Comparison of ENCODE assay signal across 10 cellular contexts in the genomic region with DNA sequence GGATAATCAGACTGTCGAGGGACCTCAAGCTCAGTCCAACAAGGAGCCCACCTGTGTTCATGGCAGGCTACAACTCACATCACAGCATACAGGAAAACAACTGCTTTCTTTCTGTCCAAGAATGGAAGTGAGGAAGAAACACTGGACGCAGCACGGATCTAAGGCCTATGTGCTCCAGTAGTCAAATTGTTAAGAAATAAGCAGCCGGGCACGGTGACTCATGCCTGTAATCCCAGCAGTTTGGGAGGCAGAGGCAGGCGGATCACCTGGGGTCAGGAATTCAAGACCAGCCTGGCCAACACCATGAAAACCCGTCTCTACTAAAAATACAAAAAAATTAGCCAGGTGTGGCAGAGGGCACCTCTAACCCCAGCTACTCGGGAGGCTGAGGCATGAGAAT.
DNase-seq lines count a peak whose midpoint lies in the region; ATAC-seq and TF ChIP-seq lines count a peak whose summit lies in the region.
"Had no signal": no experiment of that assay in that cellular context is flagged by ENCODE, and none has a peak within 500 bp of the region (broad histone marks: within the 10 kb centered on the region; RNA-seq: fewer than 3 reads in every experiment).

No MANE protein-coding gene starts in this region.

- no peak overlapping the region for H3K4me2 ChIP-seq in hepatocyte

- DNase-seq in HT1080 (ENCODE audit: low read depth) (peak; percentile 82), amniotic epithelial cell (ENCODE audit: low read depth) (peak; percentile 85), hepatocyte (ENCODE audit: low spot score) (peak; percentile 27), sigmoid colon (peak; percentile 80), nucleus accumbens (lab: John Stamatoyannopoulos, UW) (no peak), NCI-H2171 treated with DMSO at 0.1 percent for 48 hours (lab: John Stamatoyannopoulos, UW) (no peak)
- no peak for DNase-seq in effector CD4-positive, alpha-beta T cell
- DNase-seq: erythroblast, NCI-H446 treated with DMSO at 0.1 percent for 48 hours had no signal

- no peak for TF ChIP-seq POLR2A in sigmoid colon (IDR thresholded peaks at IDR 0.05)

- H4K20me1 ChIP-seq in hepatocyte (ENCODE audit: insufficient read depth, poor library complexity, severe bottlenecking): no peaks in the 10 kb centered on the region

- no peaks in the 10 kb centered on the region for H3K9me3 ChIP-seq in hepatocyte (ENCODE audit: low read depth)
- no peaks in the 10 kb centered on the region for H3K9me3 ChIP-seq in sigmoid colon

- H3K4me3 ChIP-seq in hepatocyte (no peak overlapping the region), sigmoid colon (no peak overlapping the region)

- H3K36me3 ChIP-seq in hepatocyte (replicated peaks; ENCODE audit: insufficient read depth, low read depth) (no peaks in the 10 kb centered on the region), sigmoid colon (no peaks in the 10 kb centered on the region)

- H3K4me1 ChIP-seq in hepatocyte (ENCODE audit: insufficient read depth) (peaks cover 22% of the 10 kb centered on the region), sigmoid colon (peaks cover 0 to 53% (median 30%) of the 10 kb centered on the region in 4 donors)

- no peak for TF ChIP-seq EP300 in sigmoid colon (IDR thresholded peaks at IDR 0.05)

- no peaks in the 10 kb centered on the region for H3K27me3 ChIP-seq in hepatocyte
- H3K27me3 ChIP-seq in sigmoid colon: no peaks in the 10 kb centered on the region

- 47% methylated on average over 8 of the region's 8 CpGs for WGBS in hepatocyte (ENCODE audit: low lambda C conversion rate, missing lambda C conversion rate)
- 84 to 90% methylated on average over 8 of the region's 8 CpGs for WGBS in sigmoid colon, 2 donors

- TF ChIP-seq CTCF in hepatocyte (IDR thresholded peaks at IDR 0.05; ENCODE audit: poor library complexity): no peak
- no peak for TF ChIP-seq CTCF in sigmoid colon (IDR thresholded peaks at IDR 0.05)

- no peak for ATAC-seq in GM21423 (IDR thresholded peaks at IDR 0.05; ENCODE audit: unreplicated experiment)

- no peaks in the 10 kb centered on the region for H3K79me2 ChIP-seq in hepatocyte

- H3K9me2 ChIP-seq in hepatocyte (replicated peaks; ENCODE audit: insufficient read depth): no peaks in the 10 kb centered on the region

- no peak overlapping the region for H3K27ac ChIP-seq in hepatocyte
- peak overlapping the region in 3 of 4 donors; percentile 47 to 71 (median 60) for H3K27ac ChIP-seq in sigmoid colon

- intact Hi-C loops in sigmoid colon (cut with DNase I): loop anchor here (10.0 kb wide), 1 partner anchor 122 kb away; no protein-coding TSS in a partner anchor

- no peak overlapping the region for H2AFZ ChIP-seq in hepatocyte

Comparison
In these comparisons a context has a peak if more than half of its experiments do, and no peak if none do; other contexts are left out.
1. DNase-seq: peak in HT1080 (single experiment), amniotic epithelial cell (single experiment), hepatocyte (single experiment) and sigmoid colon (single experiment); none in effector CD4-positive, alpha-beta T cell (single experiment), nucleus accumbens (0 of 56) and NCI-H2171 treated with DMSO at 0.1 percent for 48 hours (single experiment).